ENCODE assay signal across 27 cellular contexts in the genomic region with DNA sequence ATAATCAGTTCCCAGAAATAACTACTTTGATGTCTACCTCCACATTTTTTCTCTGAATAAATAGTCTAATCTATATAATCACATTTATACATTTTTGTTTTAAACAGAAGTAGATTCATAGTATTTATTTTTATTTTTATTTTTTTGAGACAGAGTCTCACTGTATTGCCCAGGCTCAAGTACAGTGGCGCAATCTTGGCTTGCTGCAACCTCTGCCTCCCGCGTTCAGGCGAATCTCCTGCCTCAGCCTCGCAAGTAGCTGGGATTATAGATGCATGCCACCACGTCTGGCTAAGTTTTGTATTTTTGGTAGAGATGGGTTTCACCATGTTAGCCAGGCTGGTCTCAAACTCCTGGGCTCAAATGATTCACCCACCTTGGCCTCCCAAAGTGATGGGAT.
"Had no signal": no experiment of that assay in that cellular context is flagged by ENCODE, and none has a peak within 500 bp of the region (broad histone marks: within the 10 kb centered on the region; RNA-seq: fewer than 3 reads in every experiment).

No MANE protein-coding gene starts in this region.

- FAIRE-seq: pancreas had no signal

- H3K4me2 ChIP-seq: smooth muscle cell had no signal

- ATAC-seq: mucosa of descending colon; naive thymus-derived CD4-positive, alpha-beta T cell; natural killer cell treated with Interleukin-12 subunit alpha and Interleukin-12 subunit beta and Interleukin-15 and Interleukin-18, amount 100 ng/mL, for 72 hours; pancreas; right cardiac atrium; stimulated activated naive B cell treated with anti-CD40 and anti-IgM and Interleukin-4, amounts not matched to agents 10 μg/mL and 1 μg/mL and 100 μg/mL, for 72 hours; stimulated activated naive CD8-positive, alpha-beta T cell treated with anti-CD3 and anti-CD28 coated beads, Interleukin-15, Interleukin-2, amounts not matched to agents 100 U/mL and 50 U/mL, for 24 hours had no signal

- H3K27me3 ChIP-seq: pancreas, stomach, testis, thyroid gland, transverse colon, upper lobe of left lung, vagina had no signal

- H3K27ac ChIP-seq: left ventricle myocardium inferior, pancreas, prostate gland, stomach, testis, thyroid gland, transverse colon, upper lobe of left lung, vagina had no signal

- H3K9me3 ChIP-seq: left ventricle myocardium inferior, mucosa of descending colon, pancreas, prostate gland, stomach, testis, thyroid gland, transverse colon, upper lobe of left lung, vagina had no signal

- H3K4me3 ChIP-seq: left ventricle myocardium inferior, lung, mucosa of descending colon, pancreas, prostate gland, smooth muscle cell, stomach, testis, thyroid gland, transverse colon, upper lobe of left lung, vagina had no signal

- H3K4me1 ChIP-seq: prostate gland, testis had no signal

- DNase-seq: hypothalamus; immature natural killer cell; islet precursor cell; left ventricle myocardium inferior; midbrain; mucosa of descending colon; naive thymus-derived CD4-positive, alpha-beta T cell; nucleus accumbens; pancreas; posterior cingulate gyrus; retina; right cardiac atrium; stimulated activated CD4-positive, alpha-beta T cell treated with anti-CD3 and anti-CD28 coated beads, Interleukin-15, amount 100 ng/mL, for 24 hours; stimulated activated CD4-positive, alpha-beta T cell treated with anti-CD3 and anti-CD28 coated beads, Interleukin-2, amount 100 ng/mL, for 24 hours; stimulated activated CD4-positive, alpha-beta T cell treated with anti-CD3 and anti-CD28 coated beads, Interleukin-4, amount 100 ng/mL, for 1 hour; stimulated activated naive B cell treated with anti-CD40 and anti-IgM and Interleukin-4, amounts not matched to agents 10 μg/mL and 1 μg/mL and 100 μg/mL, for 72 hours; stimulated activated naive CD8-positive, alpha-beta T cell treated with anti-CD3 and anti-CD28 coated beads, Interleukin-15, Interleukin-2, amounts not matched to agents 100 U/mL and 50 U/mL, for 24 hours; stomach; testis; thyroid gland; transverse colon; upper lobe of left lung had no signal
